18 cellular contexts compared by ENCODE assay signal in the genomic region with DNA sequence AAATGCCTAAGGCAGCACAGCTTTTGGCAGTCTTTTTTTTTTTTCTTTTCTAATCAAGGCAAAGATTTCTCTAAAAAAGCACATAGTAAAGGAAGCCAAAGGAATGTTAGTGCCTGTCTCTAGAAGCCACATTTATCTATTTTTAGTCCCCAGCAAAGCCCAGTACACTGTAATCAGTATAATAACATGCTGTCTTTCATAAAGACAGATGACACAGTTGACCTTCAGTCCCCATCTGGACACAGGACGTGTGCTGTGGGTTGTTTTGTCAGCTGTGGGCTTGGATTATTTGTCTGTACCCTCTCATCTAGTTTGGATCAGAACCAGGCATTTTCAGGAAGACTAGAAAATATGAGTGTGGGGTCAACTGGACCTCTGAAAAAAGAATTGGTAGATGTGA.
"Had no signal": no experiment of that assay in that cellular context is flagged by ENCODE, and none has a peak within 500 bp of the region (broad histone marks: within the 10 kb centered on the region; RNA-seq: fewer than 3 reads in every experiment).

No MANE protein-coding gene starts in this region.

- H3K27me3 ChIP-seq: neural progenitor cell had no signal

- DNase-seq: activated CD4-positive, alpha-beta memory T cell treated with anti-CD3 and anti-CD28 coated beads, Interleukin-2, amount 10 ng/mL, durations not matched to agents 7 days and 5 days; activated CD4-positive, alpha-beta T cell treated with anti-CD3 and anti-CD28 coated beads, Interleukin-2, amount 10 ng/mL, durations not matched to agents 24 days and 14 days; activated effector memory CD4-positive, alpha-beta T cell treated with anti-CD3 and anti-CD28 coated beads, Interleukin-2, amount 50 U/mL, for 16 hours; activated naive CD4-positive, alpha-beta T cell treated with anti-CD3 and anti-CD28 coated beads, Interleukin-2, amount 10 ng/mL, durations not matched to agents 7 days and 5 days; activated T-cell treated with anti-CD3 and anti-CD28 coated beads, Interleukin-2, amount 50 U/mL, for 72 hours; effector memory CD4-positive, alpha-beta T cell; glutamatergic neuron; lower lobe of right lung; naive thymus-derived CD8-positive, alpha-beta T cell; stimulated activated CD4-positive, alpha-beta T cell treated with anti-CD3 and anti-CD28 coated beads, Interleukin-12 subunit alpha, Interleukin-12 subunit beta, amount 100 ng/mL, for 4 hours; stimulated activated CD4-positive, alpha-beta T cell treated with anti-CD3 and anti-CD28 coated beads, Interleukin-4, amount 100 ng/mL, for 4 hours; stimulated activated naive CD8-positive, alpha-beta T cell treated with anti-CD3 and anti-CD28 coated beads, Interleukin-15, Interleukin-2, amounts not matched to agents 100 U/mL and 50 U/mL, for 24 hours; T-cell had no signal

- H3K4me2 ChIP-seq: neural progenitor cell had no signal

- H3K9ac ChIP-seq: neural progenitor cell had no signal

- H3K4me1 Mint-ChIP-seq: activated CD4-positive, alpha-beta memory T cell treated with anti-CD3 and anti-CD28 coated beads, Interleukin-2, amount 10 ng/mL, durations not matched to agents 7 days and 5 days; activated CD4-positive, alpha-beta T cell treated with anti-CD3 and anti-CD28 coated beads, Interleukin-2, amount 10 ng/mL, durations not matched to agents 24 days and 14 days; activated naive CD4-positive, alpha-beta T cell treated with anti-CD3 and anti-CD28 coated beads, Interleukin-2, amount 10 ng/mL, durations not matched to agents 7 days and 5 days; naive thymus-derived CD8-positive, alpha-beta T cell; T-cell had no signal

- H3K9me3 ChIP-seq: lower lobe of right lung had no signal

- H3K27me3 Mint-ChIP-seq: activated CD4-positive, alpha-beta memory T cell treated with anti-CD3 and anti-CD28 coated beads, Interleukin-2, amount 10 ng/mL, durations not matched to agents 7 days and 5 days; activated naive CD4-positive, alpha-beta T cell treated with anti-CD3 and anti-CD28 coated beads, Interleukin-2, amount 10 ng/mL, durations not matched to agents 7 days and 5 days had no signal

- H3K27ac ChIP-seq: lower lobe of right lung, neural progenitor cell, VCaP had no signal

- ATAC-seq: activated CD4-positive, CD25-positive, alpha-beta regulatory T cell treated with anti-CD3 and anti-CD28 coated beads, Interleukin-2, amount 50 U/mL, for 24 hours; activated T-cell treated with anti-CD3 and anti-CD28 coated beads, Interleukin-2, amount 50 U/mL, for 72 hours; esophagus mucosa; lower lobe of right lung; naive thymus-derived CD8-positive, alpha-beta T cell; stimulated activated naive CD8-positive, alpha-beta T cell treated with anti-CD3 and anti-CD28 coated beads, Interleukin-15, Interleukin-2, amounts not matched to agents 100 U/mL and 50 U/mL, for 24 hours; T-cell had no signal

- H3K9me3 Mint-ChIP-seq: activated CD4-positive, alpha-beta memory T cell treated with anti-CD3 and anti-CD28 coated beads, Interleukin-2, amount 10 ng/mL, durations not matched to agents 7 days and 5 days; activated naive CD4-positive, alpha-beta T cell treated with anti-CD3 and anti-CD28 coated beads, Interleukin-2, amount 10 ng/mL, durations not matched to agents 7 days and 5 days; activated T-cell treated with anti-CD3 and anti-CD28 coated beads, Interleukin-2, amount 50 U/mL, for 72 hours; neural progenitor cell; T-cell; T-helper 2 cell treated with Interferon-gamma antibody and Interleukin-4, amounts not matched to agents 5 μg/mL and 100 μg/mL, for 36 hours had no signal

- H3K4me3 ChIP-seq: lower lobe of right lung, neural progenitor cell had no signal

- H3K36me3 ChIP-seq: lower lobe of right lung, neural progenitor cell had no signal

- H2AFZ ChIP-seq: neural progenitor cell had no signal

- H3K27ac Mint-ChIP-seq: activated CD4-positive, alpha-beta memory T cell treated with anti-CD3 and anti-CD28 coated beads, Interleukin-2, amount 10 ng/mL, durations not matched to agents 7 days and 5 days; activated CD4-positive, alpha-beta T cell treated with anti-CD3 and anti-CD28 coated beads, Interleukin-2, amount 10 ng/mL, durations not matched to agents 24 days and 14 days; activated naive CD4-positive, alpha-beta T cell treated with anti-CD3 and anti-CD28 coated beads, Interleukin-2, amount 10 ng/mL, durations not matched to agents 7 days and 5 days; activated T-cell treated with anti-CD3 and anti-CD28 coated beads, Interleukin-2, amount 50 U/mL, for 72 hours; naive thymus-derived CD8-positive, alpha-beta T cell; neural progenitor cell; T-cell; T-helper 2 cell treated with Interferon-gamma antibody and Interleukin-4, amounts not matched to agents 5 μg/mL and 100 μg/mL, for 36 hours had no signal

- H3K4me3 Mint-ChIP-seq: activated CD4-positive, alpha-beta memory T cell treated with anti-CD3 and anti-CD28 coated beads, Interleukin-2, amount 10 ng/mL, durations not matched to agents 7 days and 5 days; activated CD4-positive, alpha-beta T cell treated with anti-CD3 and anti-CD28 coated beads, Interleukin-2, amount 10 ng/mL, durations not matched to agents 24 days and 14 days; activated naive CD4-positive, alpha-beta T cell treated with anti-CD3 and anti-CD28 coated beads, Interleukin-2, amount 10 ng/mL, durations not matched to agents 7 days and 5 days; activated T-cell treated with anti-CD3 and anti-CD28 coated beads, Interleukin-2, amount 50 U/mL, for 72 hours; naive thymus-derived CD8-positive, alpha-beta T cell; neural progenitor cell; T-cell; T-helper 2 cell treated with Interferon-gamma antibody and Interleukin-4, amounts not matched to agents 5 μg/mL and 100 μg/mL, for 36 hours had no signal

- H3K4me1 ChIP-seq: lower lobe of right lung, neural progenitor cell had no signal

- H3K36me3 Mint-ChIP-seq: activated naive CD4-positive, alpha-beta T cell treated with anti-CD3 and anti-CD28 coated beads, Interleukin-2, amount 10 ng/mL, durations not matched to agents 7 days and 5 days; naive thymus-derived CD8-positive, alpha-beta T cell; neural progenitor cell; T-cell had no signal
